26 cellular contexts compared by ENCODE assay signal in the genomic region with DNA sequence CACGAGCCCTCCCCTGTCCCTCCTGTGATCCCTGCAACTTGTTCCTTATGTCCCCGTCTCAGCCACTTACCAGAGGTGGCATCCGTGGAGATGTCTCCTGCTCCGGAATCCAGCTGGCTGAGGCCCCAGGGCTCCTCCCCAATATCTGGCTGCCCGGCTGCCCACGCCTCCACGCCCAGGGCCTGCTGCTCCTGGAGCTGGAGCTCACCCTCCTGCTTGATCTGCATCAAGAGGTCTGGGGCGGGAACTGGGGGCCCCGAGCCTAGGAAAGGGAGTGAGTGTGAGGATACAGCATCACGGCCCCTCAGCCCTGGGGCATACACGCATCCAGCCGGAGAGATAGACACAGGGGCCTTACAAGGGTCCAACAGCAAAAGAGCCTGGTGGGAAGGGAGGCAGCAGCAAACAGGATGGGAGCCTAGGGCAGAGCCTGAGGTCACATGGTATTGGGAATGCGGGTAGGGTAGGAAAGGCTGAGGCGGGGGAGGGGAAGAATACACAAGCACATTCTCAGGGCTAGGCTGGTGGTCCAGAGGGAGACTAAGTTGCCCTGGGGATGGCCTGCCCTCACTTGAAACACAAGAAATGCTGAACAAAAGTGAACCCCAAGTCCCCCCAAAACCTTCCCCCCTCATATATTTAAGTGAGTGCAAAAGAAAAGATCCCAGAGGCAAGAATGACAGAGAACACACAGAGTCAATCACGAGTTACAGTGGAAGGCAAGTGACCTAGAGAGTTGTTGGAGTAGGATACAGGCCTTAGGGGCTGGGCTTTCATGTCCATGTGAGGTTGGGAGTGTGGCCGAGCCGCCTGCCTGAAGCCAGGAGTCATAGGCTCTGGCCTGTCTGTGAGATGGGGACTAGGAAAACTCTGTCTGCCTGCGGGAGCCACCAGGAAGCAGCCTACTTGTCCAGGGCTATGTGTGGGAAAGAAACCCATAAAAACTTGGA. TPM values are rescaled to one million over a fixed set of nuclear protein-coding genes. Genes with fewer than 3 reads are reported as not detected.
DNase-seq lines count a peak whose midpoint lies in the region; ATAC-seq and TF ChIP-seq lines count a peak whose summit lies in the region.
"Had no signal": no experiment of that assay in that cellular context is flagged by ENCODE, and none has a peak within 500 bp of the region (broad histone marks: within the 10 kb centered on the region; RNA-seq: fewer than 3 reads in every experiment).

No MANE protein-coding gene starts in this region.

- no peak overlapping the region for H2BK12ac ChIP-seq in trophoblast cell (ENCODE audit: low read length)

- no peak overlapping the region for H2AFZ ChIP-seq in trophoblast cell (ENCODE audit: insufficient read depth, low read length, poor library complexity)

- H3K9me3 Mint-ChIP-seq in activated CD4-positive, alpha-beta T cell treated with anti-CD3 and anti-CD28 coated beads, Interleukin-2, amount 10 ng/mL, durations not matched to agents 24 days and 14 days, result peaks cover 8% of the 10 kb centered on the region
- no peaks in the 10 kb centered on the region for H3K9me3 Mint-ChIP-seq in activated T-helper 17 cell treated with anti-CD3 and anti-CD28 coated beads, Interleukin-2, amount 50 U/mL, for 72 hours
- peaks cover 12% of the 10 kb centered on the region for H3K9me3 Mint-ChIP-seq in mesothelial cell of epicardium

- no peak overlapping the region for H3K14ac ChIP-seq in trophoblast cell (ENCODE audit: low read length)

- H3K9ac ChIP-seq in trophoblast cell (ENCODE audit: low read length), result no peak overlapping the region

- H3K4ac ChIP-seq in trophoblast cell (ENCODE audit: low read depth, low read length), result no peak overlapping the region

- intact Hi-C loops in activated CD4-positive, alpha-beta T cell treated with anti-CD3 and anti-CD28 coated beads, Interleukin-2, amount 10 ng/mL, durations not matched to agents 24 days and 14 days (cut with micrococcal nuclease), result no loop called here
- intact Hi-C loops in body of pancreas (cut with DNase I), result no loop called here

- H3K4me1 Mint-ChIP-seq in activated CD4-positive, alpha-beta T cell treated with anti-CD3 and anti-CD28 coated beads, Interleukin-2, amount 10 ng/mL, durations not matched to agents 24 days and 14 days, result no peaks in the 10 kb centered on the region
- peaks cover 4% of the 10 kb centered on the region for H3K4me1 Mint-ChIP-seq in activated T-helper 17 cell treated with anti-CD3 and anti-CD28 coated beads, Interleukin-2, amount 50 U/mL, for 72 hours
- H3K4me1 Mint-ChIP-seq in mesothelial cell of epicardium, result no peaks in the 10 kb centered on the region

- H3K36me3 ChIP-seq in trophoblast cell (ENCODE audit: control insufficient read depth in 1 of 2, insufficient read depth in 2 of 2, low read length in 2 of 2) (peaks cover 50 to 52% of the 10 kb centered on the region in 2 experiments), body of pancreas (replicated peaks in 1 of 2; ENCODE audit: insufficient read depth in 1 of 2, low read depth in 2 of 2) (peaks cover 5 to 20% of the 10 kb centered on the region in 2 donors)

- no peak overlapping the region for H3K27ac ChIP-seq in trophoblast cell (ENCODE audit: low read depth, low read length)
- H3K27ac ChIP-seq in body of pancreas, result no peak overlapping the region
- H3K27ac ChIP-seq: 22Rv1, adrenal gland, breast epithelium, heart left ventricle, lower lobe of right lung, spleen, stomach, tibial nerve had no signal

- TF ChIP-seq CTCF in body of pancreas (IDR thresholded peaks at IDR 0.05) (no peak), mesothelial cell of epicardium (IDR thresholded peaks at IDR 0.05; ENCODE audit: unreplicated experiment) (no peak)

- no peak overlapping the region for H3K4me3 ChIP-seq in trophoblast cell (ENCODE audit: low read depth, low read length)
- no peak overlapping the region for H3K4me3 ChIP-seq in body of pancreas
- H3K4me3 ChIP-seq: adrenal gland, breast epithelium, heart left ventricle, lower lobe of right lung, spleen, stomach, tibial nerve had no signal

- TF ChIP-seq POLR2A in body of pancreas (IDR thresholded peaks at IDR 0.05), result no peak

- H2BK5ac ChIP-seq in trophoblast cell (ENCODE audit: low read depth, low read length, poor library complexity), result no peak overlapping the region

- no peak overlapping the region for H2BK120ac ChIP-seq in trophoblast cell (ENCODE audit: insufficient read depth, low read length, poor library complexity)

- H3K4me3 Mint-ChIP-seq in activated CD4-positive, alpha-beta T cell treated with anti-CD3 and anti-CD28 coated beads, Interleukin-2, amount 10 ng/mL, durations not matched to agents 24 days and 14 days, result no peak overlapping the region
- H3K4me3 Mint-ChIP-seq in activated T-helper 17 cell treated with anti-CD3 and anti-CD28 coated beads, Interleukin-2, amount 50 U/mL, for 72 hours, result no peak overlapping the region
- H3K4me3 Mint-ChIP-seq in mesothelial cell of epicardium, result no peak overlapping the region

- no peaks in the 10 kb centered on the region for H3K27me3 Mint-ChIP-seq in activated CD4-positive, alpha-beta T cell treated with anti-CD3 and anti-CD28 coated beads, Interleukin-2, amount 10 ng/mL, durations not matched to agents 24 days and 14 days
- H3K27me3 Mint-ChIP-seq in activated T-helper 17 cell treated with anti-CD3 and anti-CD28 coated beads, Interleukin-2, amount 50 U/mL, for 72 hours, result no peaks in the 10 kb centered on the region
- H3K27me3 Mint-ChIP-seq in mesothelial cell of epicardium (ENCODE audit: low read depth), result no peaks in the 10 kb centered on the region

- no peak overlapping the region for H3K27ac Mint-ChIP-seq in activated CD4-positive, alpha-beta T cell treated with anti-CD3 and anti-CD28 coated beads, Interleukin-2, amount 10 ng/mL, durations not matched to agents 24 days and 14 days
- peak overlapping the region; percentile 51 for H3K27ac Mint-ChIP-seq in activated T-helper 17 cell treated with anti-CD3 and anti-CD28 coated beads, Interleukin-2, amount 50 U/mL, for 72 hours
- no peak overlapping the region for H3K27ac Mint-ChIP-seq in mesothelial cell of epicardium

- no peaks in the 10 kb centered on the region for H3K79me2 ChIP-seq in trophoblast cell (ENCODE audit: control insufficient read depth, insufficient read depth, low read length, poor library complexity)

- H3K4me2 ChIP-seq in trophoblast cell (ENCODE audit: low read length), result no peak overlapping the region

- H3K23ac ChIP-seq in trophoblast cell (ENCODE audit: low read length), result no peak overlapping the region

- no peaks in the 10 kb centered on the region for H3K79me1 ChIP-seq in trophoblast cell (ENCODE audit: low read length)

- no peak for ATAC-seq in activated T-helper 17 cell treated with anti-CD3 and anti-CD28 coated beads, Interleukin-2, amount 50 U/mL, for 72 hours (replicated peaks)
- ATAC-seq in body of pancreas, result no peak
- ATAC-seq: heart left ventricle had no signal

- H3K9me3 ChIP-seq in trophoblast cell (ENCODE audit: insufficient read depth, low read depth, low read length) (peaks cover 6% of the 10 kb centered on the region), body of pancreas (no peaks in the 10 kb centered on the region)
- H3K9me3 ChIP-seq: breast epithelium, lower lobe of right lung, stomach, tibial nerve had no signal

- peak overlapping the region; percentile 31 for H4K12ac ChIP-seq in trophoblast cell (ENCODE audit: low read depth, low read length)

- peak; percentile 43 for DNase-seq in activated CD4-positive, alpha-beta T cell treated with anti-CD3 and anti-CD28 coated beads, Interleukin-2, amount 10 ng/mL, durations not matched to agents 24 days and 14 days
- DNase-seq in activated CD4-positive, alpha-beta T cell treated with anti-CD3 and anti-CD28 coated beads for 1 hour, result no peak
- DNase-seq in iPS-NIHi11 (ENCODE audit: low spot score), result peak; percentile 81
- DNase-seq in trophoblast cell, result peak; percentile 81 to 82
- no peak for DNase-seq in body of pancreas
- no peak for DNase-seq in mesothelial cell of epicardium (ENCODE audit: low spot score in 2 of 2, unreplicated experiment in 2 of 2)
- no peak for DNase-seq in RPMI8226
- DNase-seq: activated CD4-positive, CD25-positive, alpha-beta regulatory T cell treated with anti-CD3 and anti-CD28 coated beads, Interleukin-2, amount 50 U/mL, for 72 hours; activated effector memory CD4-positive, alpha-beta T cell treated with Interleukin-2 at 50 U/mL for 16 hours; adrenal gland; cortex of kidney; heart left ventricle; lower lobe of right lung; NCI-H1092; NCI-H187 treated with DMSO at 0.1 percent for 48 hours; NCI-H2227 treated with DMSO at 0.1 percent for 48 hours; NCI-H774; nucleus accumbens; SHP77 treated with DMSO at 0.1 percent for 48 hours; spleen; stimulated activated CD4-positive, alpha-beta T cell treated with anti-CD3 and anti-CD28 coated beads, Interleukin-4, amount 100 ng/mL, for 24 hours; stomach had no signal

- H3K27me3 ChIP-seq in trophoblast cell (ENCODE audit: insufficient read depth, low read length), result no peaks in the 10 kb centered on the region
- H3K27me3 ChIP-seq in body of pancreas, result no peaks in the 10 kb centered on the region
- H3K27me3 ChIP-seq: adrenal gland, breast epithelium, heart left ventricle, spleen, stomach, tibial nerve had no signal

- peak overlapping the region; percentile 72 for H3K18ac ChIP-seq in trophoblast cell (ENCODE audit: low read length)

- H3K36me3 Mint-ChIP-seq in activated CD4-positive, alpha-beta T cell treated with anti-CD3 and anti-CD28 coated beads, Interleukin-2, amount 10 ng/mL, durations not matched to agents 24 days and 14 days (ENCODE audit: low read depth), result peaks cover 62% of the 10 kb centered on the region
- H3K36me3 Mint-ChIP-seq in activated T-helper 17 cell treated with anti-CD3 and anti-CD28 coated beads, Interleukin-2, amount 50 U/mL, for 72 hours (ENCODE audit: low read depth), result peaks cover 88% of the 10 kb centered on the region
- H3K36me3 Mint-ChIP-seq in mesothelial cell of epicardium, result peaks cover 72% of the 10 kb centered on the region

- H2AK5ac ChIP-seq in trophoblast cell (ENCODE audit: low read length), result no peak overlapping the region

- peak overlapping the region; percentile 4 for H4K8ac ChIP-seq in trophoblast cell (ENCODE audit: low read depth, low read length)

- H3K4me1 ChIP-seq in trophoblast cell (ENCODE audit: control insufficient read depth in 1 of 2, insufficient read depth in 2 of 2, low read length in 2 of 2) (peaks cover 8 to 12% of the 10 kb centered on the region in 2 experiments), body of pancreas (no peaks in the 10 kb centered on the region)
- H3K4me1 ChIP-seq: adrenal gland, breast epithelium, heart left ventricle, lower lobe of right lung, spleen, stomach, tibial nerve had no signal

- peak overlapping the region; percentile 65 for H4K91ac ChIP-seq in trophoblast cell (ENCODE audit: low read depth, low read length)

- no CpG with 5 or more reads among the region's 18 CpGs for WGBS in trophoblast cell (ENCODE audit: extremely low coverage, insufficient coverage, insufficient read length)
- 92 to 97% methylated on average over 13 to 14 of the region's 18 CpGs for WGBS in body of pancreas, 2 donors

RNA-seq across cellular contexts. Expression of a gene that starts 16.9 kb away (rescaled TPM):
- 18.2 and 19.2 TPM in 2 replicates for total RNA-seq in activated CD4-positive, alpha-beta T cell treated with anti-CD3 and anti-CD28 coated beads, Interleukin-2, amount 10 ng/mL, durations not matched to agents 24 days and 14 days
- total RNA-seq in activated T-helper 17 cell treated with anti-CD3 and anti-CD28 coated beads, Interleukin-2, amount 50 U/mL, for 72 hours, result 1 to 10 TPM; 5.8 to 9.6 TPM
- 10.7 TPM in 2 replicates for polyA plus RNA-seq in trophoblast cell (2013)
- total RNA-seq in body of pancreas (10 to 100 TPM in 1 of 2 donors, 1 to 10 TPM in 1; 8.3 to 10.5 TPM), mesothelial cell of epicardium (18.5 to 20.0 TPM (median 18.9 TPM) in 3 replicates)

RNA-seq across cellular contexts. Expression of a gene that starts 19.8 kb away (rescaled TPM):
- total RNA-seq in activated CD4-positive, alpha-beta T cell treated with anti-CD3 and anti-CD28 coated beads, Interleukin-2, amount 10 ng/mL, durations not matched to agents 24 days and 14 days, result 23.3 and 24.8 TPM in 2 replicates
- 10 to 100 TPM; 12.0 to 15.5 TPM for total RNA-seq in activated T-helper 17 cell treated with anti-CD3 and anti-CD28 coated beads, Interleukin-2, amount 50 U/mL, for 72 hours
- 12.1 and 12.8 TPM in 2 replicates for polyA plus RNA-seq in trophoblast cell (2013)
- total RNA-seq in body of pancreas, result 10 to 100 TPM; 14.8 to 36.9 TPM
- total RNA-seq in mesothelial cell of epicardium, result 25.4 to 27.9 TPM (median 27.3 TPM) in 3 replicates

Comparison
In these comparisons a context has a peak if more than half of its experiments do, and no peak if none do; other contexts are left out.
1. DNase-seq: peak in activated CD4-positive, alpha-beta T cell treated with anti-CD3 and anti-CD28 coated beads, Interleukin-2, amount 10 ng/mL, durations not matched to agents 24 days and 14 days (single experiment), iPS-NIHi11 (single experiment) and trophoblast cell (2 of 2); none in activated CD4-positive, alpha-beta T cell treated with anti-CD3 and anti-CD28 coated beads for 1 hour (single experiment), body of pancreas (0 of 4), mesothelial cell of epicardium (0 of 2) and RPMI8226 (single experiment).